ENCODE assay signal across 8 cellular contexts in genomic region chr15:59170295-59170881, GRCh38. TPM values are rescaled to one million over a fixed set of nuclear protein-coding genes. Genes with fewer than 3 reads are reported as not detected.
DNase-seq lines count a peak whose midpoint lies in the region; ATAC-seq and TF ChIP-seq lines count a peak whose summit lies in the region.

No MANE protein-coding gene starts in this region.

- no peaks in the 10 kb centered on the region for H3K9me3 ChIP-seq in right atrium auricular region
- no peaks in the 10 kb centered on the region for H3K9me3 ChIP-seq in suprapubic skin
- H3K9me3 ChIP-seq in CD4-positive, alpha-beta memory T cell (ENCODE audit: control insufficient read depth in 1 of 2, low read length in 2 of 2) = no peaks in the 10 kb centered on the region

- H3K4me3 Mint-ChIP-seq in activated CD8-positive, alpha-beta T cell treated with anti-CD3 and anti-CD28 coated beads for 36 hours = no peak overlapping the region
- no peak overlapping the region for H3K4me3 Mint-ChIP-seq in CD4-positive, alpha-beta memory T cell

- no peaks in the 10 kb centered on the region for H3K9me3 Mint-ChIP-seq in activated CD8-positive, alpha-beta T cell treated with anti-CD3 and anti-CD28 coated beads for 36 hours
- H3K9me3 Mint-ChIP-seq in CD4-positive, alpha-beta memory T cell = peaks cover 0 to 4% (median 0%) of the 10 kb centered on the region in 8 donors

- DNase-seq in HT-29 (ENCODE audit: low spot score) (peak; percentile 19), right atrium auricular region (ENCODE audit: low spot score) (no peak), suprapubic skin (ENCODE audit: low spot score in 2 of 2) (peak; percentile 85 to 86), kidney glomerular epithelial cell (lab: John Stamatoyannopoulos, UW) (no peak)
- DNase-seq in activated CD8-positive, alpha-beta T cell treated with anti-CD3 and anti-CD28 coated beads for 36 hours = no peak
- no peak for DNase-seq in stimulated activated CD8-positive, alpha-beta memory T cell treated with anti-CD3 and anti-CD28 coated beads, Interleukin-4, amount 100 ng/mL, for 48 hours
- no peak for DNase-seq in CD4-positive, alpha-beta memory T cell

- POLR2A ChIA-PET in activated CD8-positive, alpha-beta T cell treated with anti-CD3 and anti-CD28 coated beads for 36 hours (lab: Charles Lee) = no interaction called here
- POLR2A ChIA-PET in CD4-positive, alpha-beta memory T cell (lab: Charles Lee; ENCODE audit: partially characterized antibody) = no interaction called here

- H3K4me3 ChIP-seq in right atrium auricular region (no peak overlapping the region), suprapubic skin (no peak overlapping the region)
- no peak overlapping the region for H3K4me3 ChIP-seq in CD4-positive, alpha-beta memory T cell (ENCODE audit: low read length in 2 of 2)

- TF ChIP-seq POLR2A in suprapubic skin (IDR thresholded peaks at IDR 0.05) = no peak

- peak overlapping the region; percentile 8 for H3K27ac Mint-ChIP-seq in activated CD8-positive, alpha-beta T cell treated with anti-CD3 and anti-CD28 coated beads for 36 hours
- H3K27ac Mint-ChIP-seq in CD4-positive, alpha-beta memory T cell = no peak overlapping the region

- H3K27ac ChIP-seq in right atrium auricular region = peak overlapping the region; percentile 68 to 74
- H3K27ac ChIP-seq in suprapubic skin = peak overlapping the region; percentile 92
- no peak overlapping the region for H3K27ac ChIP-seq in CD4-positive, alpha-beta memory T cell (ENCODE audit: low read depth, low read length)

- H3K36me3 Mint-ChIP-seq in activated CD8-positive, alpha-beta T cell treated with anti-CD3 and anti-CD28 coated beads for 36 hours (ENCODE audit: low read depth) = no peaks in the 10 kb centered on the region
- H3K36me3 Mint-ChIP-seq in CD4-positive, alpha-beta memory T cell = no peaks in the 10 kb centered on the region

- H3K4me1 Mint-ChIP-seq in activated CD8-positive, alpha-beta T cell treated with anti-CD3 and anti-CD28 coated beads for 36 hours (ENCODE audit: low read depth) = peaks cover 7% of the 10 kb centered on the region
- no peaks in the 10 kb centered on the region for H3K4me1 Mint-ChIP-seq in CD4-positive, alpha-beta memory T cell

- intact Hi-C loops in activated CD8-positive, alpha-beta T cell treated with anti-CD3 and anti-CD28 coated beads for 36 hours (cut with micrococcal nuclease) = loop anchor here (10.0 kb wide), 1 partner anchor 74 kb away; no protein-coding TSS in a partner anchor
- intact Hi-C loops in CD4-positive, alpha-beta memory T cell (cut with micrococcal nuclease) = no loop called here

- TF ChIP-seq CTCF in activated CD8-positive, alpha-beta T cell treated with anti-CD3 and anti-CD28 coated beads for 36 hours (IDR thresholded peaks at IDR 0.05) = no peak
- TF ChIP-seq CTCF in right atrium auricular region (IDR thresholded peaks at IDR 0.05) (no peak), suprapubic skin (IDR thresholded peaks at IDR 0.05) (no peak)

- ATAC-seq in activated CD8-positive, alpha-beta T cell treated with anti-CD3 and anti-CD28 coated beads for 36 hours = no peak
- no peak for ATAC-seq in GM21381 (IDR thresholded peaks at IDR 0.05; ENCODE audit: unreplicated experiment)

- peaks cover 3% of the 10 kb centered on the region for H3K27me3 Mint-ChIP-seq in activated CD8-positive, alpha-beta T cell treated with anti-CD3 and anti-CD28 coated beads for 36 hours
- peaks cover 0 to 1% of the 10 kb centered on the region in 2 donors for H3K27me3 Mint-ChIP-seq in CD4-positive, alpha-beta memory T cell

- 27% methylated on average over 9 of the region's 9 CpGs for WGBS in suprapubic skin

- TF ChIP-seq EP300 in suprapubic skin (IDR thresholded peaks at IDR 0.05) = no peak

- H3K27me3 ChIP-seq in right atrium auricular region (no peaks in the 10 kb centered on the region), suprapubic skin (no peaks in the 10 kb centered on the region)
- H3K27me3 ChIP-seq in CD4-positive, alpha-beta memory T cell (ENCODE audit: insufficient read depth, low read length) = no peaks in the 10 kb centered on the region

- H3K4me1 ChIP-seq in right atrium auricular region (peaks cover 0 to 21% of the 10 kb centered on the region in 2 donors), suprapubic skin (peaks cover 74% of the 10 kb centered on the region)
- no peaks in the 10 kb centered on the region for H3K4me1 ChIP-seq in CD4-positive, alpha-beta memory T cell (ENCODE audit: insufficient read depth, low read length)

- CTCF ChIA-PET in activated CD8-positive, alpha-beta T cell treated with anti-CD3 and anti-CD28 coated beads for 36 hours (lab: Charles Lee) = interaction anchor here (2.1 kb wide), 1 partner anchor 323 kb away, joined by 9 read pairs; no protein-coding TSS in a partner anchor
- CTCF ChIA-PET in CD4-positive, alpha-beta memory T cell (lab: Charles Lee; ENCODE audit: partially characterized antibody) = interaction anchor here (0.8 kb wide), 1 partner anchor 330 kb away, joined by 3 read pairs; no protein-coding TSS in a partner anchor

- H3K36me3 ChIP-seq in right atrium auricular region (peaks cover 15% of the 10 kb centered on the region), suprapubic skin (no peaks in the 10 kb centered on the region)
- no peaks in the 10 kb centered on the region for H3K36me3 ChIP-seq in CD4-positive, alpha-beta memory T cell (ENCODE audit: insufficient read depth, low read length)

RNA-seq across cellular contexts. Expression of gene LDHAL6B, which starts 36.3 kb away (rescaled TPM):
- not detected in 2 replicates for total RNA-seq in HT-29 (2014; rRNA removed; shearing (Covaris generic))
- not detected for total RNA-seq in activated CD8-positive, alpha-beta T cell treated with anti-CD3 and anti-CD28 coated beads for 36 hours
- total RNA-seq in right atrium auricular region = not detected
- not detected for total RNA-seq in suprapubic skin
- total RNA-seq in CD4-positive, alpha-beta memory T cell = not detected
- polyA plus RNA-seq in CD4-positive, alpha-beta memory T cell = not detected

Comparison
In these comparisons a context has a peak if more than half of its experiments do, and no peak if none do; other contexts are left out.
1. DNase-seq: peak in HT-29 (single experiment) and suprapubic skin (2 of 2); none in activated CD8-positive, alpha-beta T cell treated with anti-CD3 and anti-CD28 coated beads for 36 hours (single experiment), right atrium auricular region (single experiment), kidney glomerular epithelial cell (single experiment), stimulated activated CD8-positive, alpha-beta memory T cell treated with anti-CD3 and anti-CD28 coated beads, Interleukin-4, amount 100 ng/mL, for 48 hours (single experiment) and CD4-positive, alpha-beta memory T cell (0 of 5).